ENCODE assay signal across 8 cellular contexts in the genomic region with DNA sequence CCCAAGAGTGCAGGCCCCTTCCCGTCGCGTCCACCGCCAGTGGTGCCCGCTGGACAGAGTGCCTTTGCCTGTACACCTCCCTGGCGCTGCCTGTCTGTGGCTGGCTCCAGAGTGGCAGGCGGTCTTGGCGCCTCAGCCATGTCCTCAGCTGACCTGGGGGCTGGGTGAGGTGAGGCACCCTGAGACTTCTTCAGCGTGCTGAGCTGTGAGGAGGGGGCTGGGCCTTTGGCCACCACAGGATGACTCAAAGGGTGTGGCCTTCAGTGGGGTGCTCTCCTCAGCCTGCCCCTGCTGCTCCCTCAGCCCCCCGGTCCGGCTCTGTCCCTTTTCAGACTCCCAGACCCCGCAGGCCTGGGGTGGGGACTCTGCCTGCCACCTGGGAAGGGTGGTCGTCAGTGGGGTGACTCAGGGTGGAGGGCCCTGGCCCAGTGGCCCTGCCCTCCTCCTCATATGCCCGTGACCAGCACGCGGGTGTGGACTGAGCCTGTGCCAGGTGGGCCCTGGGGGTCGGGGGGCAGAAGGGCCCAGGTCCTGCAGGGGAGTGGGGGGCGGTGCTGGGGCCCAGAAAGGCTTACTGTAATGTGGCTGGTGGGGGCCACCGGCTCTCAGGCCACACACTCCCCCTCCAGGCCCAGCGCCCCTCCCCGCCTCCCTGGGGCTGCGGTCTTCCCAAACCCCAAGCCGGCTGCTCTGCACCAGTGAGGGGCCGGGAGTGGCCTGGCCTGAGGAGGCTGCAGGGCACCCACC. TPM values are rescaled to one million over a fixed set of nuclear protein-coding genes. Genes with fewer than 3 reads are reported as not detected.
A peak's percentile ranks its signal among the peaks of the same experiment; 100 is the strongest.
DNase-seq lines count a peak whose midpoint lies in the region; ATAC-seq, FAIRE-seq and TF ChIP-seq lines count a peak whose summit lies in the region.

No MANE protein-coding gene starts in this region.

- no peaks in the 10 kb centered on the region for H3K36me3 Mint-ChIP-seq in H9 (ENCODE audit: insufficient read depth in 1 of 3, low read depth in 3 of 3)
- peaks cover 2% of the 10 kb centered on the region for H3K36me3 Mint-ChIP-seq in activated CD8-positive, alpha-beta T cell treated with anti-CD3 and anti-CD28 coated beads, Interleukin-2, amount 10 ng/mL, durations not matched to agents 7 days and 5 days (ENCODE audit: low read depth)

- H3K27me3 Mint-ChIP-seq in H9 (ENCODE audit: low read depth), result peaks cover 23% of the 10 kb centered on the region
- no peaks in the 10 kb centered on the region for H3K27me3 Mint-ChIP-seq in activated CD8-positive, alpha-beta T cell treated with anti-CD3 and anti-CD28 coated beads, Interleukin-2, amount 10 ng/mL, durations not matched to agents 7 days and 5 days (ENCODE audit: low read depth)

- no peaks in the 10 kb centered on the region; the same call in 1 of the 2 replicates for H3K27me3 ChIP-seq in H9 (ENCODE audit: insufficient read depth, low read length)

- H3K23me2 ChIP-seq in H9 (ENCODE audit: insufficient read length, low read depth, low read length, poor library complexity, severe bottlenecking), result peaks cover 9% of the 10 kb centered on the region

- no peak overlapping the region for H3K56ac ChIP-seq in H9 (ENCODE audit: insufficient read length, low read depth, low read length)

- POLR2A ChIA-PET in A549 (lab: Yijun Ruan, JAX), result interaction anchor here (0.7 to 1.0 kb wide), 2 partner anchors 26 to 675 kb away, joined by 3 read pairs; partner anchors contain the start of gene PIM3
- POLR2A ChIA-PET in activated CD8-positive, alpha-beta T cell treated with anti-CD3 and anti-CD28 coated beads, Interleukin-2, amount 10 ng/mL, durations not matched to agents 7 days and 5 days (lab: Charles Lee), result no interaction called here

- H4K91ac ChIP-seq in H9 (ENCODE audit: insufficient read length, low read depth, low read length), result no peak overlapping the region

- intact Hi-C loops in Right ventricle myocardium superior (cut with DNase I), result loop anchor here (2.0 to 5.0 kb wide), 2 partner anchors 26 to 38 kb away; partner anchors contain the start of gene PIM3

- H4K5ac ChIP-seq in H9 (ENCODE audit: insufficient read length, low read depth, low read length), result no peak overlapping the region

- no peaks in the 10 kb centered on the region for H4K20me1 ChIP-seq in H9 (ENCODE audit: control insufficient read depth, insufficient read depth, insufficient read length)

- no peak overlapping the region for H4K8ac ChIP-seq in H9 (replicated peaks; ENCODE audit: insufficient read length, low read depth, low read length)

- H3K79me1 ChIP-seq in H9 (ENCODE audit: insufficient read depth, low read depth, low read length, poor library complexity, severe bottlenecking), result no peaks in the 10 kb centered on the region

- CTCF ChIA-PET in A549 (lab: Yijun Ruan, JAX), result interaction anchor here (1.4 to 2.3 kb wide), 3 partner anchors 9 to 96 kb away, joined by 3 to 19 read pairs (median 4); no protein-coding TSS in a partner anchor
- CTCF ChIA-PET in activated CD8-positive, alpha-beta T cell treated with anti-CD3 and anti-CD28 coated beads, Interleukin-2, amount 10 ng/mL, durations not matched to agents 7 days and 5 days (lab: Charles Lee), result interaction anchor here (5.3 kb wide), 1 partner anchor 96 kb away, joined by 90 read pairs; no protein-coding TSS in a partner anchor

- peak overlapping the region; percentile 96 for H3K4me2 ChIP-seq in A549
- H3K4me2 ChIP-seq in H9 (ENCODE audit: insufficient read depth, insufficient read length, low read length), result no peak overlapping the region

- H3K18ac ChIP-seq in H9 (ENCODE audit: insufficient read length, low read depth, low read length), result no peak overlapping the region

- TF ChIP-seq CTCF in A549 (IDR thresholded peaks at IDR 0.05) (no peak), H9 (conservative IDR thresholded peaks at IDR 0.05) (no peak), D721Med (IDR thresholded peaks at IDR 0.05; ENCODE audit: insufficient read depth, missing control alignments) (no peak)

- peak overlapping the region; percentile 64 for H2BK12ac ChIP-seq in H9 (ENCODE audit: insufficient read length, low read depth, low read length)

- H2BK120ac ChIP-seq in H9 (ENCODE audit: low read depth, low read length, poor library complexity, severe bottlenecking), result no peak overlapping the region

- H3K9me3 ChIP-seq in A549, result no peaks in the 10 kb centered on the region
- H3K9me3 ChIP-seq in H9 (ENCODE audit: control insufficient read depth, low read depth, low read length), result no peaks in the 10 kb centered on the region

- H3K4me1 ChIP-seq in A549, result peaks cover 29% of the 10 kb centered on the region
- H3K4me1 ChIP-seq in H9 (ENCODE audit: insufficient read depth, low read length), result peaks cover 2% of the 10 kb centered on the region; the same call in 1 of the 2 replicates

- TF ChIP-seq RAD21 in A549 (conservative IDR thresholded peaks at IDR 0.05 in 1 of 2, IDR thresholded peaks at IDR 0.05 in 1 of 2), result no peak

- H2AK5ac ChIP-seq in H9 (ENCODE audit: insufficient read length, low read length), result no peak overlapping the region

- H2BK5ac ChIP-seq in H9 (ENCODE audit: insufficient read length, low read length), result no peak overlapping the region

- no peak overlapping the region for H3K27ac Mint-ChIP-seq in H9
- H3K27ac Mint-ChIP-seq in activated CD8-positive, alpha-beta T cell treated with anti-CD3 and anti-CD28 coated beads, Interleukin-2, amount 10 ng/mL, durations not matched to agents 7 days and 5 days, result no peak overlapping the region

- H3K4me3 ChIP-seq in A549 (peak overlapping the region; percentile 61), skeletal muscle cell (ENCODE audit: low read depth, low read length) (peak overlapping the region; percentile 27)

- no peak overlapping the region for H3K9ac ChIP-seq in H9 (ENCODE audit: extremely low read depth, insufficient read length, low read length)

- no peak overlapping the region for H3K14ac ChIP-seq in H9 (ENCODE audit: insufficient read depth, low read length)

- no peak overlapping the region for H2BK15ac ChIP-seq in H9 (ENCODE audit: low read depth, low read length)

- H3K27ac ChIP-seq in A549 (peak overlapping the region; percentile 93 to 96), H9 (ENCODE audit: insufficient read length, low read depth, low read length) (no peak overlapping the region)

- WGBS in A549 (ENCODE audit: missing lambda C conversion rate), result 60% methylated on average over 6 of the region's 24 CpGs
- no CpG with 5 or more reads among the region's 24 CpGs for WGBS in H9 (ENCODE audit: extremely low coverage, insufficient read length, low lambda C conversion rate)

- no peak overlapping the region for H2AFZ ChIP-seq in H9 (ENCODE audit: low read length)

- no peaks in the 10 kb centered on the region for H3K9me3 Mint-ChIP-seq in H9
- H3K9me3 Mint-ChIP-seq in activated CD8-positive, alpha-beta T cell treated with anti-CD3 and anti-CD28 coated beads, Interleukin-2, amount 10 ng/mL, durations not matched to agents 7 days and 5 days (ENCODE audit: insufficient read depth), result no peaks in the 10 kb centered on the region

- 0 out of 5 replicates have a peak overlapping the region, but pooled peaks of 1 of the 2 experiments have one; percentile 19 for H3K4me3 Mint-ChIP-seq in H9
- peak overlapping the region; percentile 56 for H3K4me3 Mint-ChIP-seq in activated CD8-positive, alpha-beta T cell treated with anti-CD3 and anti-CD28 coated beads, Interleukin-2, amount 10 ng/mL, durations not matched to agents 7 days and 5 days

- no peak for TF ChIP-seq POLR2A in A549 (IDR thresholded peaks at IDR 0.05; ENCODE audit: low read length)

- no peaks in the 10 kb centered on the region for H3K79me2 ChIP-seq in H9 (ENCODE audit: insufficient read depth, low read length)

- H3K4ac ChIP-seq in H9 (ENCODE audit: low read depth, low read length), result no peak overlapping the region

- DNase-seq in A549 (ENCODE audit: low read depth in 1 of 2, low spot score in 1 of 2) (no peak), H9 (no peak), Right ventricle myocardium superior (peak; percentile 84), skeletal muscle cell (ENCODE audit: low read depth) (no peak), D721Med (ENCODE audit: insufficient read length, low spot score) (no peak)
- no peak for DNase-seq in activated CD8-positive, alpha-beta T cell treated with anti-CD3 and anti-CD28 coated beads, Interleukin-2, amount 10 ng/mL, durations not matched to agents 7 days and 5 days

- ATAC-seq in A549 (peak in 1 of 2 experiments; percentile 8; a peak in 1 of 6 replicates), Right ventricle myocardium superior (ENCODE audit: poor library complexity) (peak; percentile 45), GM18498 (IDR thresholded peaks at IDR 0.05; ENCODE audit: unreplicated experiment) (no peak), HG02981 (IDR thresholded peaks at IDR 0.05; ENCODE audit: unreplicated experiment) (no peak)
- ATAC-seq in activated CD8-positive, alpha-beta T cell treated with anti-CD3 and anti-CD28 coated beads, Interleukin-2, amount 10 ng/mL, durations not matched to agents 7 days and 5 days, result no peak

- no peak overlapping the region for H3K23ac ChIP-seq in H9 (ENCODE audit: insufficient read length, low read depth, low read length)

- no peak for TF ChIP-seq EP300 in A549 (IDR thresholded peaks at IDR 0.05)

- FAIRE-seq in A549 (lab: Jason Lieb, UNC) (no peak), D721Med (lab: Jason Lieb, UNC) (no peak)

- H3K4me1 Mint-ChIP-seq in H9, result peaks cover 9 to 11% of the 10 kb centered on the region in 2 experiments
- H3K4me1 Mint-ChIP-seq in activated CD8-positive, alpha-beta T cell treated with anti-CD3 and anti-CD28 coated beads, Interleukin-2, amount 10 ng/mL, durations not matched to agents 7 days and 5 days (ENCODE audit: low read depth), result peaks cover 33% of the 10 kb centered on the region

- H2BK20ac ChIP-seq in H9 (ENCODE audit: low read depth, low read length, poor library complexity, severe bottlenecking), result no peak overlapping the region

- H3T11ph ChIP-seq in H9 (ENCODE audit: low read length), result no peak overlapping the region

RNA-seq across cellular contexts. Expression of gene CRELD2, which starts 15.9 kb away (rescaled TPM):
- polyA plus RNA-seq in A549 (2011; rRNA removed), result 14.4 and 15.1 TPM in 2 replicates
- polyA plus RNA-seq in A549 (2012; cell fraction: cytosol; rRNA removed), result 44.0 and 51.4 TPM in 2 replicates
- 63.9 and 67.7 TPM in 2 replicates for polyA plus RNA-seq in A549 (2012; cell fraction: nucleus; rRNA removed)
- 18.7 to 20.6 TPM (median 18.7 TPM) in 3 replicates for polyA plus RNA-seq in A549 (2017; fragmentation: RNase III; extraction: RNeasy Plus Mini Kit Qiagen cat#74134 plus additional on column Dnase treatment)
- 3.6 TPM in 2 replicates for polyA minus RNA-seq in A549 (2011; rRNA and poly(A)+ RNA removed)
- 34.7 and 37.9 TPM in 2 replicates for total RNA-seq in H9 (2021)
- 10 to 100 TPM; 58.0 to 58.1 TPM for total RNA-seq in activated CD8-positive, alpha-beta T cell treated with anti-CD3 and anti-CD28 coated beads, Interleukin-2, amount 10 ng/mL, durations not matched to agents 7 days and 5 days
- total RNA-seq in Right ventricle myocardium superior, result 22.1 TPM

RNA-seq across cellular contexts. Expression of gene ALG12, which starts 16.1 kb away (rescaled TPM):
- polyA plus RNA-seq in A549 (2011; rRNA removed) (4.4 and 5.2 TPM in 2 replicates), A549 (2017; fragmentation: RNase III; extraction: RNeasy Plus Mini Kit Qiagen cat#74134 plus additional on column Dnase treatment) (6.3 to 9.0 TPM (median 7.7 TPM) in 3 replicates)
- polyA plus RNA-seq in A549 (2012; cell fraction: cytosol; rRNA removed), result 8.9 and 13.6 TPM in 2 replicates
- 16.7 and 19.5 TPM in 2 replicates for polyA plus RNA-seq in A549 (2012; cell fraction: nucleus; rRNA removed)
- polyA minus RNA-seq in A549 (2011; rRNA and poly(A)+ RNA removed), result 5.8 and 8.2 TPM in 2 replicates
- total RNA-seq in H9 (2021) (19.2 and 20.6 TPM in 2 replicates), Right ventricle myocardium superior (13.8 TPM)
- total RNA-seq in activated CD8-positive, alpha-beta T cell treated with anti-CD3 and anti-CD28 coated beads, Interleukin-2, amount 10 ng/mL, durations not matched to agents 7 days and 5 days, result 10 to 100 TPM; 16.3 to 17.4 TPM

RNA-seq across cellular contexts. Expression of gene PIM3, which starts 26.3 kb away (rescaled TPM):
- polyA plus RNA-seq in A549 (2011; rRNA removed) (3.8 and 4.4 TPM in 2 replicates), A549 (2017; fragmentation: RNase III; extraction: RNeasy Plus Mini Kit Qiagen cat#74134 plus additional on column Dnase treatment) (10.3 to 11.3 TPM (median 11.2 TPM) in 3 replicates)
- 17.0 and 25.0 TPM in 2 replicates for polyA plus RNA-seq in A549 (2012; cell fraction: cytosol; rRNA removed)
- 45.2 and 46.5 TPM in 2 replicates for polyA plus RNA-seq in A549 (2012; cell fraction: nucleus; rRNA removed)
- polyA minus RNA-seq in A549 (2011; rRNA and poly(A)+ RNA removed), result 1.6 and 3.0 TPM in 2 replicates
- total RNA-seq in H9 (2021) (43.4 and 45.1 TPM in 2 replicates), Right ventricle myocardium superior (61.5 TPM)
- 10 to 100 TPM; 45.1 to 45.7 TPM for total RNA-seq in activated CD8-positive, alpha-beta T cell treated with anti-CD3 and anti-CD28 coated beads, Interleukin-2, amount 10 ng/mL, durations not matched to agents 7 days and 5 days
